22 cellular contexts compared by ENCODE assay signal in the genomic region with DNA sequence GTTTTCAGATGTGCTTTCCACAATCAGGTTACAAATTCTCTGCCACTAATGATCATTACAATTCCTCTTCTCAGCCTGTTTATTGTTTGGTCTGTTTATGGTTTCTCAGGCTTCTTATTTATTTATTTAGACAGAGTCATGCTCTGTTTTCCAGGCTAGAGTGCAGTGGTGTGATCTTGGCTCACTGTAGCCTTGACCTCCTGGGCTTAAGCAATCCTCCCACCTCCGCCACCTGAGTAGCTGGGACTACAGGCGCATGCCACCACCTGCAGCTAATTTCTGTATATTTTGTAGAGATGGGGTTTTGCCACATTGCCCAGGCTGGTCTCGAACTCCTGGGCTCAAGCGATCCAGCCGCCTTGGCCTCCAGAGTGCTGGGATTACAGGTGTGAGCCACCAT. TPM values are rescaled to one million over a fixed set of nuclear protein-coding genes. Genes with fewer than 3 reads are reported as not detected.
DNase-seq lines count a peak whose midpoint lies in the region; ATAC-seq and TF ChIP-seq lines count a peak whose summit lies in the region.
"Had no signal": no experiment of that assay in that cellular context is flagged by ENCODE, and none has a peak within 500 bp of the region (broad histone marks: within the 10 kb centered on the region; RNA-seq: fewer than 3 reads in every experiment).

No MANE protein-coding gene starts in this region.

- no peak overlapping the region for H3K4me3 ChIP-seq in breast epithelium
- H3K4me3 ChIP-seq: GM12878, GM23338, Peyer's patch had no signal

- no peaks in the 10 kb centered on the region for H3K36me3 ChIP-seq in breast epithelium
- H3K36me3 ChIP-seq: BE2C had no signal

- POLR2A ChIA-PET in MCF 10A (lab: Yijun Ruan, JAX), result no interaction called here

- H3K9me3 Mint-ChIP-seq in MCF 10A (ENCODE audit: unreplicated experiment) (no peaks in the 10 kb centered on the region), nephron progenitor cell (peaks cover 4% of the 10 kb centered on the region)
- H3K9me3 Mint-ChIP-seq in dendritic cell treated with granulocyte-macrophage colony-stimulating factor and Interleukin-4, amounts not matched to agents 40 ng/mL and 50 ng/mL, for 4 days, result no peaks in the 10 kb centered on the region
- H3K9me3 Mint-ChIP-seq: GM23338 had no signal

- TF ChIP-seq CTCF in MCF 10A (IDR thresholded peaks at IDR 0.05; ENCODE audit: unreplicated experiment) (no peak), breast epithelium (IDR thresholded peaks at IDR 0.05) (no peak), nephron progenitor cell (IDR thresholded peaks at IDR 0.05) (no peak), foreskin keratinocyte (conservative IDR thresholded peaks at IDR 0.05) (no peak)

- H3K4me1 ChIP-seq in breast epithelium (no peaks in the 10 kb centered on the region), foreskin keratinocyte (no peaks in the 10 kb centered on the region)

- BruUV-seq in MCF 10A (replicated peaks; lab: Mats Ljungman, UMichigan), result no TSS peak

- TF ChIP-seq POLR2A in breast epithelium (IDR thresholded peaks at IDR 0.05), result no peak

- DNase-seq in MCF 10A (ENCODE audit: unreplicated experiment) (no peak), breast epithelium (ENCODE audit: low spot score in 2 of 2) (no peak), nephron progenitor cell (no peak), T-helper 1 cell (no peak), foreskin keratinocyte (no peak)
- no peak for DNase-seq in activated CD8-positive, alpha-beta memory T cell treated with anti-CD3 and anti-CD28 coated beads, Interleukin-2, amount 50 U/mL, for 4 hours
- DNase-seq: BE2C; Calu3; CD4-positive, CD25-positive, alpha-beta regulatory T cell; DMS53; EL; HCEC 1CT; NCI-H1105; NCI-H1694; Peyer's patch had no signal

- CTCF ChIA-PET in MCF 10A (lab: Yijun Ruan, JAX), result interaction anchor here (1.3 kb wide), 1 partner anchor 61 kb away, joined by 4 read pairs; no protein-coding TSS in a partner anchor

- intact Hi-C loops in MCF 10A (cut with micrococcal nuclease) (loop anchor here (10.0 kb wide), 1 partner anchor 222 kb away; no protein-coding TSS in a partner anchor), breast epithelium (cut with DNase I; ENCODE audit: low total_unique reads) (no loop called here)
- intact Hi-C loops in dendritic cell treated with granulocyte-macrophage colony-stimulating factor and Interleukin-4, amounts not matched to agents 40 ng/mL and 50 ng/mL, for 4 days (cut with micrococcal nuclease), result no loop called here

- no peaks in the 10 kb centered on the region for H3K9me3 ChIP-seq in breast epithelium
- H3K9me3 ChIP-seq: BE2C, Peyer's patch had no signal

- H3K27me3 ChIP-seq in breast epithelium (no peaks in the 10 kb centered on the region), foreskin keratinocyte (no peaks in the 10 kb centered on the region)
- H3K27me3 ChIP-seq: Peyer's patch had no signal

- ATAC-seq in foreskin keratinocyte, result no peak
- ATAC-seq: GM12878, GM23338, Right ventricle myocardium inferior had no signal

- no peaks in the 10 kb centered on the region for H3K27me3 Mint-ChIP-seq in MCF 10A (ENCODE audit: insufficient read depth, unreplicated experiment)
- no peaks in the 10 kb centered on the region for H3K27me3 Mint-ChIP-seq in dendritic cell treated with granulocyte-macrophage colony-stimulating factor and Interleukin-4, amounts not matched to agents 40 ng/mL and 50 ng/mL, for 4 days
- peaks cover 10% of the 10 kb centered on the region for H3K27me3 Mint-ChIP-seq in nephron progenitor cell (ENCODE audit: low read depth, poor library complexity)
- H3K27me3 Mint-ChIP-seq: CD4-positive, CD25-positive, alpha-beta regulatory T cell had no signal

- no peak overlapping the region for H3K27ac ChIP-seq in breast epithelium
- H3K27ac ChIP-seq in foreskin keratinocyte, result no peak overlapping the region
- H3K27ac ChIP-seq: Peyer's patch had no signal

- H3K27ac Mint-ChIP-seq in MCF 10A (ENCODE audit: low read depth, unreplicated experiment) (no peak overlapping the region), nephron progenitor cell (no peak overlapping the region)
- H3K27ac Mint-ChIP-seq in dendritic cell treated with granulocyte-macrophage colony-stimulating factor and Interleukin-4, amounts not matched to agents 40 ng/mL and 50 ng/mL, for 4 days, result peak overlapping the region; percentile 90
- H3K27ac Mint-ChIP-seq: GM23338 had no signal

- H3K36me3 Mint-ChIP-seq in MCF 10A (ENCODE audit: insufficient read depth, unreplicated experiment) (peaks cover 16% of the 10 kb centered on the region), nephron progenitor cell (ENCODE audit: low read depth) (peaks cover 14% of the 10 kb centered on the region)
- H3K36me3 Mint-ChIP-seq in dendritic cell treated with granulocyte-macrophage colony-stimulating factor and Interleukin-4, amounts not matched to agents 40 ng/mL and 50 ng/mL, for 4 days (ENCODE audit: low read depth), result peaks cover 32% of the 10 kb centered on the region

- H3K4me3 Mint-ChIP-seq in MCF 10A (ENCODE audit: unreplicated experiment), result peak overlapping the region; percentile 81
- H3K4me3 Mint-ChIP-seq in dendritic cell treated with granulocyte-macrophage colony-stimulating factor and Interleukin-4, amounts not matched to agents 40 ng/mL and 50 ng/mL, for 4 days, result no peak overlapping the region
- H3K4me3 Mint-ChIP-seq in nephron progenitor cell, result peak overlapping the region; percentile 88

- peaks cover 18% of the 10 kb centered on the region for H3K4me1 Mint-ChIP-seq in MCF 10A (ENCODE audit: insufficient read depth, unreplicated experiment)
- H3K4me1 Mint-ChIP-seq in dendritic cell treated with granulocyte-macrophage colony-stimulating factor and Interleukin-4, amounts not matched to agents 40 ng/mL and 50 ng/mL, for 4 days (ENCODE audit: low read depth), result peaks cover 78% of the 10 kb centered on the region
- H3K4me1 Mint-ChIP-seq in nephron progenitor cell, result peaks cover 31% of the 10 kb centered on the region

RNA-seq across cellular contexts. Expression of gene ZSCAN5A, which starts 2.1 kb away (rescaled TPM):
- total RNA-seq in MCF 10A (2022), result 6.2 and 8.1 TPM in 2 replicates
- total RNA-seq in breast epithelium, result 10 to 100 TPM in 2 of 3 donors, 1 to 10 TPM in 1; 6.2 to 13.3 (median 12.5) TPM
- total RNA-seq in foreskin keratinocyte, result 5.7 and 6.7 TPM in 2 replicates
- polyA plus RNA-seq in foreskin keratinocyte, result 4.1 TPM in 2 replicates

RNA-seq across cellular contexts. Expression of gene EDDM13, which starts 44.2 kb away (rescaled TPM):
- total RNA-seq in MCF 10A (2022), result not detected in 2 replicates
- 1 to 10 TPM in 1 of 3 donors, not detected in 2; 1.3 TPM for total RNA-seq in breast epithelium
- 0.88 and 2.5 TPM in 2 replicates for total RNA-seq in foreskin keratinocyte
- polyA plus RNA-seq in foreskin keratinocyte, result 1.6 and 4.7 TPM in 2 replicates
- total RNA-seq: A172; Calu3; CD4-positive, CD25-positive, alpha-beta regulatory T cell; GM12878; GM23338; LHCN-M2; NCI-H460; Peyer's patch; Right ventricle myocardium inferior had no signal
